1 cellular context compared by ENCODE assay signal in genomic region chr12:109459247-109459646, GRCh38.
TF ChIP-seq lines count a peak whose summit lies in the region.

No MANE protein-coding gene starts in this region.

TF ChIP-seq in WTC11, 78 proteins besides CTCF, POLR2A, EP300 and RAD21 (continued from another document):
- no peak for TF ChIP-seq FOXP1 (CRISPR knock-in tag; IDR thresholded peaks at IDR 0.05; ENCODE audit: borderline replicate concordance)
- no peak for TF ChIP-seq PRRX2 (CRISPR knock-in tag; IDR thresholded peaks at IDR 0.05)
- no peak for TF ChIP-seq ZNF532 (CRISPR knock-in tag; IDR thresholded peaks at IDR 0.05; ENCODE audit: borderline replicate concordance)
- TF ChIP-seq E2F4 (CRISPR knock-in tag; IDR thresholded peaks at IDR 0.05; ENCODE audit: borderline replicate concordance, low read depth) = no peak
